Comparison of ENCODE assay signal across 11 cellular contexts in the genomic region with DNA sequence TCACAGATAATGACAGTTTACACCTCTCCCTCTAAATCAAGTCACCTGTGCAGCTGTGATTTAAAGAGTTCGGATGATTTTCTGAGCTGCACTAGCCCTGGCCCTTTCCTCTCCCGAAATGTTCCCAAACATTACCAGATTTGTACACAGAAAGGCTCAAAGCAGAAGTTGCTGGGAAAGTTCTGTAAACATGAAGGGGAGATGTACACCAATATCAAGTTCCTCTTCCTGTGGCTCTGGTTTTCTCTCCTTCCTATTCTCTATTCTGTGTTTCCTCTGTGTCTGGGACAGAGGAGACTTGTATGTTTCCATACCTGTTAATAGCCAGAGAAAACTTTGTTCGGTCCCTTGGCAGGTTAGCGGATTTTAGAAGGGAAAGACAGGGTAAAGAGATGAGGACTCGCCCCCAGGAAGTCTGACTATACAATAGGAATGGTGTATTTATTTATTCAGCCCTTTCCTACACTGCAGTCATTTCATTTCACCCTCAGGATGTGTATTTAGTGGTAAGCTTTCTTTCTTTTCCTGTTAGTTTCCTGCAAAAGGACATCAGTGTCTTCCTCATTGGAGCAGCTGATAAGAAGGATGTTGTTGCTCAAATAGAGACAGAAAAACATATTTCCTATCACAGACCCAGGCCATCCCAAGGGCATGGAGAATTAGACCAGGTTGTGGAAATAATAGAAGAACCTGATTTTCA. TPM values are rescaled to one million over a fixed set of nuclear protein-coding genes. Genes with fewer than 3 reads are reported as not detected.
DNase-seq lines count a peak whose midpoint lies in the region; ATAC-seq and TF ChIP-seq lines count a peak whose summit lies in the region.
"Had no signal": no experiment of that assay in that cellular context is flagged by ENCODE, and none has a peak within 500 bp of the region (broad histone marks: within the 10 kb centered on the region; RNA-seq: fewer than 3 reads in every experiment).

No MANE protein-coding gene starts in this region.

- peak; percentile 63 for DNase-seq in ELR (ENCODE audit: low read depth)
- DNase-seq in NOMO-1 treated with dmso at 0.1 percent for 144 hours (lab: John Stamatoyannopoulos, UW; ENCODE audit: unreplicated experiment): peak; percentile 26
- DNase-seq in dorsolateral prefrontal cortex: no peak
- no peak for DNase-seq in neuronal stem cell (ENCODE audit: low spot score)
- DNase-seq in NCI-H345 treated with DMSO at 0.1 percent for 48 hours (lab: John Stamatoyannopoulos, UW; ENCODE audit: unreplicated experiment): no peak
- DNase-seq in kidney glomerular epithelial cell (lab: John Stamatoyannopoulos, UW): no peak
- DNase-seq in NCI-H446 (lab: John Stamatoyannopoulos, UW): no peak
- DNase-seq: aorta, NCI-H2171 had no signal

- no peak overlapping the region for H2BK120ac ChIP-seq in neuronal stem cell (ENCODE audit: low read depth, low read length)

- TF ChIP-seq CTCF in dorsolateral prefrontal cortex (IDR thresholded peaks at IDR 0.05 in 54 of 56, conservative IDR thresholded peaks at IDR 0.05 in 2 of 56; ENCODE audit: low read depth in 1 of 56, partially characterized antibody in 56 of 56): no peak

- no peaks in the 10 kb centered on the region for H3K79me1 ChIP-seq in neuronal stem cell (ENCODE audit: low read depth, low read length)

- no peak overlapping the region for H4K8ac ChIP-seq in neuronal stem cell (ENCODE audit: low read depth, low read length)

- no peaks in the 10 kb centered on the region for H3K27me3 ChIP-seq in dorsolateral prefrontal cortex
- no peaks in the 10 kb centered on the region for H3K27me3 ChIP-seq in neuronal stem cell (ENCODE audit: control insufficient read depth in 3 of 3, insufficient read depth in 3 of 3, low read depth in 1 of 3, low read length in 3 of 3)

- H3K14ac ChIP-seq in neuronal stem cell (ENCODE audit: low read length): no peak overlapping the region

- intact Hi-C loops in dorsolateral prefrontal cortex (cut with DNase I): loop anchor here in 1 of 2 donors (10.0 kb wide), 1 partner anchor 411 kb away; a partner anchor contains a TSS

- no peak overlapping the region for H2BK5ac ChIP-seq in neuronal stem cell (ENCODE audit: low read length)

- no CpG with 5 or more reads among the region's 5 CpGs for WGBS in neuronal stem cell (ENCODE audit: extremely low coverage in 2 of 2, insufficient read length in 2 of 2, insufficient replicate concordance in 1 of 2), 2 donors

- no peak overlapping the region for H4K91ac ChIP-seq in neuronal stem cell (ENCODE audit: low read depth, low read length, poor library complexity)

- no peak overlapping the region for H3K4ac ChIP-seq in neuronal stem cell (ENCODE audit: low read length)

- H3K4me1 ChIP-seq in neuronal stem cell (ENCODE audit: control insufficient read depth in 2 of 2, insufficient read depth in 1 of 2, low read depth in 1 of 2, low read length in 2 of 2): peaks cover 3% of the 10 kb centered on the region in 2 donors

- H3K36me3 ChIP-seq in neuronal stem cell (replicated peaks in 1 of 2; ENCODE audit: control insufficient read depth in 2 of 2, insufficient read depth in 2 of 2, low read length in 2 of 2): no peaks in the 10 kb centered on the region

- H3K9me3 ChIP-seq in neuronal stem cell (replicated peaks in 1 of 2; ENCODE audit: control insufficient read depth in 2 of 2, insufficient read depth in 1 of 2, low read depth in 1 of 2, low read length in 2 of 2): no peaks in the 10 kb centered on the region

- H2AFZ ChIP-seq in neuronal stem cell (ENCODE audit: low read length): peak overlapping the region; percentile 31

- H3K4me2 ChIP-seq in neuronal stem cell (ENCODE audit: insufficient read depth, low read length, poor library complexity, severe bottlenecking): no peak overlapping the region

- no peak overlapping the region for H3K18ac ChIP-seq in neuronal stem cell (ENCODE audit: low read length)

- H3K27ac ChIP-seq in dorsolateral prefrontal cortex: peak overlapping the region in 35 of 59 donors; percentile 7 to 71 (median 49)
- no peak overlapping the region for H3K27ac ChIP-seq in neuronal stem cell (replicated peaks; ENCODE audit: low read length)

- H2BK12ac ChIP-seq in neuronal stem cell (ENCODE audit: low read length): no peak overlapping the region

- H2AK5ac ChIP-seq in neuronal stem cell (ENCODE audit: low read depth, low read length): no peak overlapping the region

- peak overlapping the region in 26 of 59 donors; percentile 1 to 52 (median 25) for H3K4me3 ChIP-seq in dorsolateral prefrontal cortex
- H3K4me3 ChIP-seq in neuronal stem cell (ENCODE audit: low read length in 2 of 2): no peak overlapping the region

- no peak for ATAC-seq in GM18517 (IDR thresholded peaks at IDR 0.05; ENCODE audit: unreplicated experiment)
- ATAC-seq: WTC11 had no signal

- H3K9ac ChIP-seq in neuronal stem cell (ENCODE audit: low read depth, low read length, poor library complexity): no peak overlapping the region

- no peak overlapping the region for H2BK15ac ChIP-seq in neuronal stem cell (ENCODE audit: low read length)

- H3K23ac ChIP-seq in neuronal stem cell (ENCODE audit: low read depth, low read length, poor library complexity): no peak overlapping the region

RNA-seq across cellular contexts. Expression of a gene that starts 7.6 kb away (rescaled TPM):
- 10 to 100 TPM; 49.2 to 92.1 (median 68.4) TPM for total RNA-seq in dorsolateral prefrontal cortex
- polyA plus RNA-seq in neuronal stem cell (2013, experiment 1 of 2): 48.3 TPM
- polyA plus RNA-seq in neuronal stem cell (2013, experiment 2 of 2): 51.9 TPM

RNA-seq across cellular contexts. Expression of a gene that starts 24.8 kb away (rescaled TPM):
- total RNA-seq in dorsolateral prefrontal cortex: 10 to 100 TPM in 118 of 120 experiments, 1 to 10 TPM in 2; 9.3 to 18.4 (median 13.5) TPM
- 12.3 TPM for polyA plus RNA-seq in neuronal stem cell (2013, experiment 1 of 2)
- polyA plus RNA-seq in neuronal stem cell (2013, experiment 2 of 2): 11.9 TPM

Comparison
In these comparisons a context has a peak if more than half of its experiments do, and no peak if none do; other contexts are left out.
1. DNase-seq: peak in ELR (single experiment) and NOMO-1 treated with dmso at 0.1 percent for 144 hours (single experiment); none in dorsolateral prefrontal cortex (0 of 10), neuronal stem cell (single experiment), NCI-H345 treated with DMSO at 0.1 percent for 48 hours (single experiment), kidney glomerular epithelial cell (single experiment) and NCI-H446 (0 of 2).